26 cellular contexts compared by ENCODE assay signal in the genomic region with DNA sequence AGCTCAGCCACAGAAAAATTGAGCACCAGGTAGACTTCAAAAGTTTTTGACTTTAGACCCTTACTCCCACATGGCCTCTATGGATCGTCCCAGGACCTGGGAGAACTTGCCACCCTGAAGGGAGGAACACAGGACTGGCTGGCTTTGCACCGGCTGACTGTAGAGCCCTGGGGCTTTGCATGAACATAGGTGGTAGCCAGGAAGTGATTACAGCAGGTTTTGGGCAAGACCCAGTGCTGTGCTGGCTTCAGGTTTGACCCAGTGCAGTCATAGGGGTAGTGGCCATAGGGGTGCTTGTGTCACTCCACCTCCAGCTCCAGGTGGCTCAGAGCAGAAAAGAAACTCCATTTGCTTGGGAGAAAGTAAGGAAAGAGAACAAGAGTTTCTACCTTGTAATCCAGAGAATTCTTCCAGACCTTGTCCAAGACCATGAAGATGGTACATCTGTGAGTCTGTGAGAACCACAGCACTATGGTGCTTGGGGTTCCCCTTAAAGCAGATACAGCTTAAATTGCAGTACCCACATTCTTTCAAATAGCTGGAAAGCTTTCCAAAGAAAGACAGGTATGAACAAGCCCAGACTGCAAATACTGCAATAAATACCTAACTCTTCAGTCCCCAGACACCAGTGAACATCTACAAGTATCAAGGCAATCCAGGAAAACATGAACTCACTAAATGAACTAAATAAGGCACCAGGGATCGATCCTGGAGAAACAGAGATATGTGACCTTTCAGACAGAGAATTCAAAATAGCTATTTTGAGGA.
"Had no signal": no experiment of that assay in that cellular context is flagged by ENCODE, and none has a peak within 500 bp of the region (broad histone marks: within the 10 kb centered on the region; RNA-seq: fewer than 3 reads in every experiment).

No MANE protein-coding gene starts in this region.

- H3K27me3 Mint-ChIP-seq: memory B cell; stimulated activated memory B cell treated with anti-CD40 and anti-IgM and Interleukin-4, amounts not matched to agents 10 μg/mL and 1 μg/mL and 100 μg/mL, for 72 hours had no signal

- H3K4me3 ChIP-seq: coronary artery, esophagus muscularis mucosa, lower lobe of right lung, ovary, psoas muscle, skin epidermis, spleen, testis, tibial artery, upper lobe of right lung, uterus had no signal

- ATAC-seq: effector memory CD8-positive, alpha-beta T cell; left ventricle myocardium superior; lower lobe of right lung; natural killer cell; psoas muscle; right cardiac atrium; stimulated activated memory B cell treated with anti-CD40 and anti-IgM and Interleukin-4, amounts not matched to agents 10 μg/mL and 1 μg/mL and 100 μg/mL, for 72 hours; stimulated activated naive CD8-positive, alpha-beta T cell treated with anti-CD3 and anti-CD28 coated beads, Interleukin-15, Interleukin-2, amounts not matched to agents 100 U/mL and 50 U/mL, for 24 hours; upper lobe of right lung had no signal

- H3K36me3 ChIP-seq: esophagus muscularis mucosa, lower lobe of right lung, ovary, spleen, tibial artery, upper lobe of right lung, uterus had no signal

- H3K4me1 ChIP-seq: psoas muscle, uterus had no signal

- H3K27me3 ChIP-seq: esophagus muscularis mucosa, ovary, spleen, testis, tibial artery, upper lobe of right lung, uterus had no signal

- H3K4me3 Mint-ChIP-seq: effector memory CD8-positive, alpha-beta T cell; immature natural killer cell; memory B cell; natural killer cell; stimulated activated memory B cell treated with anti-CD40 and anti-IgM and Interleukin-4, amounts not matched to agents 10 μg/mL and 1 μg/mL and 100 μg/mL, for 72 hours had no signal

- H3K36me3 Mint-ChIP-seq: memory B cell; stimulated activated memory B cell treated with anti-CD40 and anti-IgM and Interleukin-4, amounts not matched to agents 10 μg/mL and 1 μg/mL and 100 μg/mL, for 72 hours had no signal

- H3K9me3 Mint-ChIP-seq: memory B cell; stimulated activated memory B cell treated with anti-CD40 and anti-IgM and Interleukin-4, amounts not matched to agents 10 μg/mL and 1 μg/mL and 100 μg/mL, for 72 hours had no signal

- DNase-seq: dermis blood vessel endothelial cell; effector memory CD8-positive, alpha-beta T cell; hypothalamus; immature natural killer cell; islet precursor cell; left ventricle myocardium superior; lower lobe of right lung; natural killer cell; occipital lobe; ovary; posterior cingulate gyrus; psoas muscle; right cardiac atrium; spleen; stimulated activated CD4-positive, alpha-beta T cell treated with anti-CD3 and anti-CD28 coated beads, Interleukin-4, amount 100 ng/mL, for 4 hours; stimulated activated naive CD8-positive, alpha-beta T cell treated with anti-CD3 and anti-CD28 coated beads, Interleukin-15, Interleukin-2, amounts not matched to agents 100 U/mL and 50 U/mL, for 24 hours; substantia nigra; testis; tibial artery; upper lobe of right lung; uterus had no signal

- H3K27ac Mint-ChIP-seq: effector memory CD8-positive, alpha-beta T cell; immature natural killer cell; memory B cell; natural killer cell; stimulated activated memory B cell treated with anti-CD40 and anti-IgM and Interleukin-4, amounts not matched to agents 10 μg/mL and 1 μg/mL and 100 μg/mL, for 72 hours had no signal

- H3K9me3 ChIP-seq: esophagus muscularis mucosa, lower lobe of right lung, ovary, psoas muscle, spleen, testis, tibial artery, upper lobe of right lung, uterus had no signal

- H3K27ac ChIP-seq: coronary artery, esophagus muscularis mucosa, lower lobe of right lung, ovary, psoas muscle, skin epidermis, spleen, testis, tibial artery, upper lobe of right lung, uterus had no signal
